1 cellular context compared by ENCODE assay signal in genomic region chr11:66408488-66409214, GRCh38.
TF ChIP-seq lines count a peak whose summit lies in the region.

No MANE protein-coding gene starts in this region.

TF ChIP-seq in K562, 482 proteins besides CTCF, POLR2A, EP300 and RAD21 (continued from another document and continues in another):
- no peak for TF ChIP-seq ZNF766 (CRISPR knock-in tag; conservative IDR thresholded peaks at IDR 0.05)
- no peak for TF ChIP-seq ZNF140 (CRISPR knock-in tag; IDR thresholded peaks at IDR 0.05)
- TF ChIP-seq JUN (IDR thresholded peaks at IDR 0.05; ENCODE audit: borderline replicate concordance, low read depth, low read length): 0 out of 2 replicates have a peak, but pooled peaks have one; percentile 29
- TF ChIP-seq JUN (CRISPR knock-in tag; IDR thresholded peaks at IDR 0.05; ENCODE audit: borderline replicate concordance): no peak
- TF ChIP-seq NFIC (IDR thresholded peaks at IDR 0.05): no peak
- no peak for TF ChIP-seq ZNF197 (CRISPR knock-in tag; IDR thresholded peaks at IDR 0.05; ENCODE audit: low read depth)
- no peak for TF ChIP-seq TAF1 (IDR thresholded peaks at IDR 0.05; ENCODE audit: control insufficient read depth, extremely low read depth, insufficient read depth, low read length, severe bottlenecking)
- TF ChIP-seq SMAD1 (IDR thresholded peaks at IDR 0.05; ENCODE audit: low read depth, low read length, partially characterized antibody): no peak
- no peak for TF ChIP-seq PKNOX1 (IDR thresholded peaks at IDR 0.05)
- TF ChIP-seq TOE1 (IDR thresholded peaks at IDR 0.05; ENCODE audit: borderline replicate concordance): no peak
- TF ChIP-seq TOE1 (CRISPR knock-in tag; IDR thresholded peaks at IDR 0.05; ENCODE audit: borderline replicate concordance, low read depth): no peak
- no peak for TF ChIP-seq BRD9 (IDR thresholded peaks at IDR 0.05; ENCODE audit: low read depth, partially characterized antibody)
- TF ChIP-seq ETV6 (IDR thresholded peaks at IDR 0.05; ENCODE audit: borderline replicate concordance in 1 of 2, low read depth in 2 of 2, low read length in 1 of 2): no peak
- no peak for TF ChIP-seq ETV6 (CRISPR knock-in tag; IDR thresholded peaks at IDR 0.05; ENCODE audit: borderline replicate concordance)
- TF ChIP-seq ZBTB49 (CRISPR knock-in tag; IDR thresholded peaks at IDR 0.05; ENCODE audit: borderline replicate concordance): no peak
- no peak for TF ChIP-seq AFF1 (IDR thresholded peaks at IDR 0.05; ENCODE audit: low read depth in 1 of 2, partially characterized antibody in 2 of 2)
- no peak for TF ChIP-seq HCFC1 (IDR thresholded peaks at IDR 0.05; ENCODE audit: low read depth, low read length)
- peak; percentile 75 for TF ChIP-seq GABPB1 (CRISPR knock-in tag; IDR thresholded peaks at IDR 0.05)
- no peak for TF ChIP-seq ZNF76 (CRISPR knock-in tag; IDR thresholded peaks at IDR 0.05; ENCODE audit: borderline replicate concordance)
- no peak for TF ChIP-seq NFXL1 (CRISPR knock-in tag; IDR thresholded peaks at IDR 0.05)
- no peak for TF ChIP-seq ZFX (CRISPR knock-in tag; IDR thresholded peaks at IDR 0.05)
- no peak for TF ChIP-seq CBX1 (IDR thresholded peaks at IDR 0.05; ENCODE audit: low read depth)
- peak; percentile 66 to 68 for TF ChIP-seq MNT (conservative IDR thresholded peaks at IDR 0.05)
- peak; percentile 89; the same call in 1 of the 2 replicates for TF ChIP-seq KAT7 (CRISPR knock-in tag; IDR thresholded peaks at IDR 0.05; ENCODE audit: borderline replicate concordance)
- TF ChIP-seq ZNF165 (CRISPR knock-in tag; IDR thresholded peaks at IDR 0.05; ENCODE audit: borderline replicate concordance): no peak
- TF ChIP-seq THAP7 (CRISPR knock-in tag; IDR thresholded peaks at IDR 0.05): no peak
- no peak for TF ChIP-seq STAT5B (CRISPR knock-in tag; IDR thresholded peaks at IDR 0.05)
- TF ChIP-seq ZBTB2 (IDR thresholded peaks at IDR 0.05): no peak
- no peak for TF ChIP-seq KLF1 (tag; IDR thresholded peaks at IDR 0.05)
- peak in 1 of 2 experiments; percentile 91; a peak in 3 of 4 replicates for TF ChIP-seq SRF (CRISPR knock-in tag; IDR thresholded peaks at IDR 0.05)
- no peak for TF ChIP-seq ARHGAP35 (IDR thresholded peaks at IDR 0.05; ENCODE audit: partially characterized antibody)
- TF ChIP-seq ZSCAN32 (CRISPR knock-in tag; IDR thresholded peaks at IDR 0.05): no peak
- TF ChIP-seq ZNF699 (CRISPR knock-in tag; IDR thresholded peaks at IDR 0.05; ENCODE audit: insufficient replicate concordance): no peak
- no peak for TF ChIP-seq ZBTB43 (CRISPR knock-in tag; IDR thresholded peaks at IDR 0.05)
- TF ChIP-seq NONO (IDR thresholded peaks at IDR 0.05; ENCODE audit: low read depth in 2 of 2, low read length in 1 of 2): 0 out of 4 replicates have a peak, but pooled peaks of 1 of the 2 experiments have one; percentile 32
- TF ChIP-seq MCM5 (IDR thresholded peaks at IDR 0.05; ENCODE audit: low read depth): no peak
- TF ChIP-seq SIRT6 (IDR thresholded peaks at IDR 0.05; ENCODE audit: low read depth, low read length): no peak
- 0 out of 4 replicates have a peak, but pooled peaks of 1 of the 2 experiments have one; percentile 33 for TF ChIP-seq UBTF (IDR thresholded peaks at IDR 0.05; ENCODE audit: borderline replicate concordance in 1 of 2, low read depth in 2 of 2, low read length in 2 of 2)
- no peak for TF ChIP-seq RBM22 (IDR thresholded peaks at IDR 0.05; ENCODE audit: low read depth, low read length, poor library complexity, severe bottlenecking)
- TF ChIP-seq SAFB2 (IDR thresholded peaks at IDR 0.05; ENCODE audit: borderline replicate concordance, low read depth, low read length, severe bottlenecking): no peak
- no peak for TF ChIP-seq ZKSCAN8 (CRISPR knock-in tag; IDR thresholded peaks at IDR 0.05)
- TF ChIP-seq TEAD1 (CRISPR knock-in tag; IDR thresholded peaks at IDR 0.05): peak in 1 of 2 experiments; percentile 70; a peak in 1 of 4 replicates
- peak; percentile 75 for TF ChIP-seq SP1 (CRISPR knock-in tag; IDR thresholded peaks at IDR 0.05)
- TF ChIP-seq THRA (IDR thresholded peaks at IDR 0.05): no peak
- TF ChIP-seq BRF1 (IDR thresholded peaks at IDR 0.05; ENCODE audit: borderline replicate concordance, extremely low read depth, insufficient read length): no peak
- no peak for TF ChIP-seq TRIM25 (IDR thresholded peaks at IDR 0.05; ENCODE audit: borderline replicate concordance)
- no peak for TF ChIP-seq SMAD2 (IDR thresholded peaks at IDR 0.05; ENCODE audit: low read depth, low read length)
